Comparison of ENCODE assay signal across 8 cellular contexts in the genomic region with DNA sequence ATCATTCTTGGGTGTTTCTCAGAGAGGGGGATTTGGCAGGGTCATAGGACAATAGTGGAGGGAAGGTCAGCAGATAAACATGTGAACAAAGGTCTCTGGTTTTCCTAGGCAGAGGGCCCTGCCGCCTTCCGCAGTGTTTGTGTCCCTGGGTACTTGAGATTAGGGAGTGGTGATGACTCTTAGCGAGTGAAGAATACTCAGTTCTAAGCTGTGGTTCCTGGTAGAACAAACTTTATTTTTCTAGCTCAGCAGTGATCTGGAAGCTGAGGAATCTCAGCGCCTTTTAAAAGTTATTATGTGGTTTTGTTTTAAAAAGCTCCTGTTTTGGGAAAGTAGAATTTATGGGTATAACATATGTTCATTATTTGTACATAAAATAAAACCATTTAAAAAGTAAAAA. TPM values are rescaled to one million over a fixed set of nuclear protein-coding genes. Genes with fewer than 3 reads are reported as not detected.
DNase-seq lines count a peak whose midpoint lies in the region; ATAC-seq, FAIRE-seq and TF ChIP-seq lines count a peak whose summit lies in the region.
"Not testable (repeated sequence)": the region's sequence is repeated elsewhere in the genome, so short reads cannot be mapped to it uniquely, and the experiment has no call there.
"Had no signal": no experiment of that assay in that cellular context is flagged by ENCODE, and none has a peak within 500 bp of the region (broad histone marks: within the 10 kb centered on the region; RNA-seq: fewer than 3 reads in every experiment).

No MANE protein-coding gene starts in this region.

- not testable (repeated sequence) for TF ChIP-seq CTCF in IMR-90 (conservative IDR thresholded peaks at IDR 0.05; ENCODE audit: low read depth, low read length); upper lobe of left lung (IDR thresholded peaks at IDR 0.05)

- WGBS in IMR-90 (ENCODE audit: extremely low coverage in 2 of 2, insufficient read length in 1 of 2), 2 experiments: no CpG with 5 or more reads among the region's 4 CpGs
- 19% methylated on average over 3 of the region's 4 CpGs for WGBS in mesenchymal stem cell
- WGBS in small intestine, 3 donors: 29 to 47% (median 41%) methylated on average over 4 of the region's 4 CpGs
- WGBS in upper lobe of left lung, 2 donors: 50 to 54% methylated on average over 4 of the region's 4 CpGs

- H2AK5ac ChIP-seq in IMR-90 (ENCODE audit: low read depth, low read length); mesenchymal stem cell (ENCODE audit: low read length, severe bottlenecking): not testable (repeated sequence)

- intact Hi-C loops in IMR-90 (cut with micrococcal nuclease): not testable (repeated sequence)

- H3K79me1 ChIP-seq in IMR-90 (ENCODE audit: low read depth in 1 of 2, low read length in 2 of 2); mesenchymal stem cell (replicated peaks; ENCODE audit: low read length, poor library complexity, severe bottlenecking): not testable (repeated sequence)

- H3K27me3 ChIP-seq in ACC112 (ENCODE audit: insufficient read depth, low read length); IMR-90 (ENCODE audit: control insufficient read depth, insufficient read depth, low read length); mesenchymal stem cell (ENCODE audit: control insufficient read depth in 1 of 2, insufficient read depth in 1 of 2, low read length in 2 of 2); small intestine (ENCODE audit: control insufficient read depth in 2 of 2, insufficient read depth in 2 of 2, low read length in 2 of 2); upper lobe of left lung: not testable (repeated sequence)

- TF ChIP-seq EP300 in upper lobe of left lung (IDR thresholded peaks at IDR 0.05): not testable (repeated sequence)

- not testable (repeated sequence) for H2BK20ac ChIP-seq in IMR-90 (ENCODE audit: low read depth, low read length)

- not testable (repeated sequence) for H2AK9ac ChIP-seq in IMR-90 (replicated peaks; ENCODE audit: low read depth, low read length, poor library complexity)

- H3K4me3 Mint-ChIP-seq in central memory CD8-positive, alpha-beta T cell: not testable (repeated sequence)

- BruUV-seq in IMR-90 (replicated peaks; lab: Mats Ljungman, UMichigan): not testable (repeated sequence)

- not testable (repeated sequence) for H3K36me3 Mint-ChIP-seq in central memory CD8-positive, alpha-beta T cell (ENCODE audit: insufficient read depth)

- POLR2A ChIA-PET in IMR-90 (lab: Charles Lee; ENCODE audit: unreplicated experiment): not testable (repeated sequence)

- H3K36me3 ChIP-seq in ACC112 (ENCODE audit: insufficient read depth, low read length); IMR-90 (ENCODE audit: control insufficient read depth, insufficient read depth, low read length); mesenchymal stem cell (ENCODE audit: control insufficient read depth in 1 of 2, insufficient read depth in 2 of 2, low read depth in 1 of 2, low read length in 2 of 2); small intestine (ENCODE audit: control insufficient read depth in 2 of 2, insufficient read depth in 2 of 2, low read length in 2 of 2); upper lobe of left lung: not testable (repeated sequence)

- not testable (repeated sequence) for H2BK15ac ChIP-seq in IMR-90 (ENCODE audit: low read depth, low read length); mesenchymal stem cell (ENCODE audit: low read depth, poor library complexity, severe bottlenecking)

- FAIRE-seq in small intestine (lab: Jason Lieb, UNC): not testable (repeated sequence)

- TF ChIP-seq POLR2A in IMR-90 (IDR thresholded peaks at IDR 0.05; ENCODE audit: low read depth, low read length); upper lobe of left lung (IDR thresholded peaks at IDR 0.05): not testable (repeated sequence)

- H2AFZ ChIP-seq in ACC112 (ENCODE audit: low read length, unreplicated experiment); IMR-90 (replicated peaks; ENCODE audit: low read length, poor library complexity); mesenchymal stem cell (ENCODE audit: low read depth, low read length): not testable (repeated sequence)

- H4K20me1 ChIP-seq in IMR-90 (ENCODE audit: insufficient read depth, low read length): not testable (repeated sequence)

- ATAC-seq in IMR-90 (ENCODE audit: low read depth); central memory CD8-positive, alpha-beta T cell (replicated peaks; ENCODE audit: extremely low read depth, poor library complexity, severe bottlenecking); upper lobe of left lung (ENCODE audit: low FRiP score in 2 of 2): not testable (repeated sequence)

- peak overlapping the region; percentile 43; the same call in 1 of the 2 replicates for H3K27ac ChIP-seq in ACC112 (ENCODE audit: low read depth, low read length)
- not testable (repeated sequence) for H3K27ac ChIP-seq in IMR-90 (ENCODE audit: insufficient read depth, low read length); mesenchymal stem cell (ENCODE audit: low read length, poor library complexity, severe bottlenecking); small intestine (ENCODE audit: low read depth in 1 of 2, low read length in 1 of 2)
- peak overlapping the region in 3 of 4 donors; percentile 0 to 43 (median 2) for H3K27ac ChIP-seq in upper lobe of left lung

- H4K5ac ChIP-seq in IMR-90 (ENCODE audit: low read depth, low read length): not testable (repeated sequence)

- not testable (repeated sequence) for H3K56ac ChIP-seq in IMR-90 (ENCODE audit: extremely low read depth, insufficient read depth, low read length)

- not testable (repeated sequence) for H3K4me3 ChIP-seq in ACC112 (ENCODE audit: low read depth, low read length); IMR-90 (ENCODE audit: insufficient read depth, low read depth, low read length); mesenchymal stem cell (ENCODE audit: insufficient read depth in 1 of 2, low read depth in 1 of 2, low read length in 2 of 2); small intestine (ENCODE audit: low read depth in 1 of 2, low read length in 2 of 2); upper lobe of left lung

- H3K79me2 ChIP-seq in ACC112 (ENCODE audit: control insufficient read depth, insufficient read depth, low read length, unreplicated experiment): not testable (repeated sequence)

- TF ChIP-seq RAD21 in IMR-90 (IDR thresholded peaks at IDR 0.05; ENCODE audit: low read length): not testable (repeated sequence)

- not testable (repeated sequence) for H3K27me3 Mint-ChIP-seq in central memory CD8-positive, alpha-beta T cell

- H2BK5ac ChIP-seq in IMR-90 (ENCODE audit: low read depth, low read length, poor library complexity, severe bottlenecking); mesenchymal stem cell (ENCODE audit: low read depth, low read length, poor library complexity, severe bottlenecking): not testable (repeated sequence)

- not testable (repeated sequence) for H3K9me3 ChIP-seq in IMR-90 (ENCODE audit: control insufficient read depth, insufficient read depth, low read length); mesenchymal stem cell (ENCODE audit: control insufficient read depth, low read length); small intestine (ENCODE audit: control insufficient read depth, low read depth); upper lobe of left lung

- in situ Hi-C loops in IMR-90 (cut with MboI; ENCODE audit: low sequenced_read_pairs): not testable (repeated sequence)

- H3K4ac ChIP-seq in IMR-90 (ENCODE audit: low read depth, low read length); mesenchymal stem cell (ENCODE audit: low read depth in 1 of 2, low read length in 2 of 2): not testable (repeated sequence)

- peak overlapping the region; percentile 25 for H3K27ac Mint-ChIP-seq in central memory CD8-positive, alpha-beta T cell (ENCODE audit: low read depth)

- not testable (repeated sequence) for H4K91ac ChIP-seq in IMR-90 (ENCODE audit: insufficient read depth, low read depth, low read length); mesenchymal stem cell (ENCODE audit: low read length)

- not testable (repeated sequence) for H3K14ac ChIP-seq in IMR-90 (replicated peaks; ENCODE audit: low read depth, low read length); mesenchymal stem cell (ENCODE audit: low read length in 2 of 2)

- not testable (repeated sequence) for H4K8ac ChIP-seq in IMR-90 (ENCODE audit: low read depth in 2 of 2, low read length in 2 of 2); mesenchymal stem cell (ENCODE audit: low read length)

- peaks cover 19% of the 10 kb centered on the region for H3K4me1 ChIP-seq in ACC112 (ENCODE audit: control insufficient read depth, insufficient read depth, low read length, unreplicated experiment)
- not testable (repeated sequence) for H3K4me1 ChIP-seq in IMR-90 (ENCODE audit: control insufficient read depth, insufficient read depth, low read length); mesenchymal stem cell (ENCODE audit: control insufficient read depth, insufficient read depth, low read depth, low read length); small intestine (ENCODE audit: control insufficient read depth in 2 of 2, insufficient read depth in 1 of 2, low read depth in 1 of 2, low read length in 1 of 2)
- H3K4me1 ChIP-seq in upper lobe of left lung: peaks cover 16 to 37% (median 28%) of the 10 kb centered on the region in 4 donors

- not testable (repeated sequence) for H3K9me1 ChIP-seq in IMR-90 (ENCODE audit: insufficient read depth, low read length)

- H2BK120ac ChIP-seq in IMR-90 (ENCODE audit: low read depth, low read length); mesenchymal stem cell (ENCODE audit: low read depth, low read length): not testable (repeated sequence)

- H2BK12ac ChIP-seq in mesenchymal stem cell (ENCODE audit: low read length in 2 of 2): not testable (repeated sequence)

- peaks cover 20% of the 10 kb centered on the region for H3K4me1 Mint-ChIP-seq in central memory CD8-positive, alpha-beta T cell

- dilution Hi-C loops in IMR-90 (cut with HindIII; ENCODE audit: low sequenced_read_pairs, unreplicated experiment): not testable (repeated sequence)

- not testable (repeated sequence) for H3K9me3 Mint-ChIP-seq in central memory CD8-positive, alpha-beta T cell

- not testable (repeated sequence) for H3K4me2 ChIP-seq in IMR-90 (ENCODE audit: low read depth, low read length); mesenchymal stem cell (ENCODE audit: low read length, poor library complexity, severe bottlenecking)

- not testable (repeated sequence) for H3K18ac ChIP-seq in IMR-90 (ENCODE audit: low read depth, low read length); mesenchymal stem cell (ENCODE audit: low read depth in 1 of 2, low read length in 2 of 2)

- CTCF ChIA-PET in IMR-90 (lab: Yijun Ruan, JAX): interaction anchor here (1.0 kb wide), 1 partner anchor 74 kb away, joined by 3 read pairs; no protein-coding TSS in a partner anchor

- DNase-seq in IMR-90 (peak; percentile 23), amniotic epithelial cell (ENCODE audit: low read depth) (peak; percentile 25), mesenchymal stem cell (peak; percentile 35), small intestine (peak; percentile 39)
- not testable (repeated sequence) for DNase-seq in central memory CD8-positive, alpha-beta T cell (ENCODE audit: low spot score in 2 of 2); upper lobe of left lung

- not testable (repeated sequence) for H3K9ac ChIP-seq in IMR-90 (ENCODE audit: low read depth, low read length)
- peak overlapping the region; percentile 68 for H3K9ac ChIP-seq in mesenchymal stem cell (ENCODE audit: low read length)

- H3K23ac ChIP-seq in IMR-90 (ENCODE audit: low read depth, low read length); mesenchymal stem cell (ENCODE audit: low read length in 2 of 2): not testable (repeated sequence)

RNA-seq across cellular contexts. Expression of a gene that starts 29.9 kb away (rescaled TPM):
- total RNA-seq in IMR-90 (2012; rRNA removed) (4.3 and 5.0 TPM in 2 replicates), upper lobe of left lung (100 to 1,000 TPM in 1 of 6 donors, 10 to 100 TPM in 5; 28.3 to 113 (median 58.5) TPM)
- polyA plus RNA-seq in IMR-90 (2012; rRNA removed) (8.6 and 8.9 TPM in 2 replicates), small intestine (10 to 100 TPM; 17.2 to 30.4 (median 20.0) TPM)
- polyA plus RNA-seq in IMR-90 (2012; cell fraction: cytosol; rRNA removed): 6.3 and 11.9 TPM in 2 replicates
- 4.3 and 6.7 TPM in 2 replicates for polyA plus RNA-seq in IMR-90 (2012; cell fraction: nucleus; rRNA removed; ENCODE audit: low replicate concordance)
- 35.0 TPM for polyA plus RNA-seq in mesenchymal stem cell (2013, experiment 1 of 2)
- 35.2 TPM for polyA plus RNA-seq in mesenchymal stem cell (2013, experiment 2 of 2)
- total RNA-seq: G401 had no signal
